ENCODE assay signal across 20 cellular contexts in genomic region chr11:4453118-4453517, GRCh38. TPM values are rescaled to one million over a fixed set of nuclear protein-coding genes. Genes with fewer than 3 reads are reported as not detected.
DNase-seq lines count a peak whose midpoint lies in the region; TF ChIP-seq lines count a peak whose summit lies in the region.
"Had no signal": no experiment of that assay in that cellular context is flagged by ENCODE, and none has a peak within 500 bp of the region (broad histone marks: within the 10 kb centered on the region; RNA-seq: fewer than 3 reads in every experiment).

No MANE protein-coding gene starts in this region.

- H2BK15ac ChIP-seq in H9 (ENCODE audit: low read depth, low read length) = no peak overlapping the region

- no peaks in the 10 kb centered on the region for H3K23me2 ChIP-seq in H9 (ENCODE audit: insufficient read length, low read depth, low read length, poor library complexity, severe bottlenecking)

- H3K56ac ChIP-seq in H9 (ENCODE audit: insufficient read length, low read depth, low read length) = no peak overlapping the region

- in situ Hi-C loops in SK-MEL-5 (cut with HindIII; ENCODE audit: low pct_unique_long_range_greater_than_20kb, low sequenced_read_pairs) = no loop called here

- H2BK120ac ChIP-seq in H9 (ENCODE audit: low read depth, low read length, poor library complexity, severe bottlenecking) = no peak overlapping the region

- H3K79me1 ChIP-seq in H9 (ENCODE audit: insufficient read depth, low read depth, low read length, poor library complexity, severe bottlenecking) = no peaks in the 10 kb centered on the region

- DNase-seq in HL-60 (ENCODE audit: low read depth in 1 of 2, low spot score in 1 of 2) = no peak
- DNase-seq in SK-MEL-5 (ENCODE audit: low read depth, low spot score) = peak; percentile 32
- DNase-seq in dermis blood vessel endothelial cell = no peak
- DNase-seq in NOMO-1 (lab: John Stamatoyannopoulos, UW; ENCODE audit: unreplicated experiment in 2 of 2) = no peak
- DNase-seq in H9 = no peak
- DNase-seq in hypothalamus (lab: John Stamatoyannopoulos, UW) = no peak
- DNase-seq: 8988T; ACHN; BE2C; C1 segment of cervical spinal cord; Caco-2; Calu3; CD4-positive, alpha-beta T cell; CD8-positive, alpha-beta T cell; DMS79 treated with DMSO at 0.1 percent for 48 hours; GF-D8 had no signal

- no peak overlapping the region for H2BK12ac ChIP-seq in H9 (ENCODE audit: insufficient read length, low read depth, low read length)

- no peak overlapping the region for H4K91ac ChIP-seq in H9 (ENCODE audit: insufficient read length, low read depth, low read length)

- H3K4ac ChIP-seq in H9 (ENCODE audit: low read depth, low read length) = no peak overlapping the region

- no peak overlapping the region for H2BK5ac ChIP-seq in H9 (ENCODE audit: insufficient read length, low read length)

- H3K27ac Mint-ChIP-seq in dendritic cell treated with granulocyte-macrophage colony-stimulating factor and Interleukin-4, amounts not matched to agents 40 ng/mL and 50 ng/mL, for 4 days = peak overlapping the region; percentile 43
- no peak overlapping the region for H3K27ac Mint-ChIP-seq in H9
- H3K27ac Mint-ChIP-seq: CD4-positive, alpha-beta T cell; CD8-positive, alpha-beta T cell had no signal

- peaks cover 24% of the 10 kb centered on the region for H3K9me3 Mint-ChIP-seq in dendritic cell treated with granulocyte-macrophage colony-stimulating factor and Interleukin-4, amounts not matched to agents 40 ng/mL and 50 ng/mL, for 4 days
- peaks cover 2 to 7% of the 10 kb centered on the region in 2 experiments; a peak in 3 of 5 replicates for H3K9me3 Mint-ChIP-seq in H9
- H3K9me3 Mint-ChIP-seq: CD4-positive, alpha-beta T cell had no signal

- no peak overlapping the region for H3K14ac ChIP-seq in H9 (ENCODE audit: insufficient read depth, low read length)

- H3K23ac ChIP-seq in H9 (ENCODE audit: insufficient read length, low read depth, low read length) = no peak overlapping the region

- no peak overlapping the region for H4K8ac ChIP-seq in H9 (replicated peaks; ENCODE audit: insufficient read length, low read depth, low read length)

- TF ChIP-seq CTCF in HL-60 (IDR thresholded peaks at IDR 0.05; ENCODE audit: insufficient read depth, low read length) (no peak), H9 (conservative IDR thresholded peaks at IDR 0.05) (no peak)

- WGBS in H9 (ENCODE audit: extremely low coverage, insufficient read length, low lambda C conversion rate) = no CpG with 5 or more reads among the region's 3 CpGs

- H2BK20ac ChIP-seq in H9 (ENCODE audit: low read depth, low read length, poor library complexity, severe bottlenecking) = no peak overlapping the region

- no peak overlapping the region for H3K4me2 ChIP-seq in H9 (ENCODE audit: insufficient read depth, insufficient read length, low read length)
- H3K4me2 ChIP-seq: BLaER1 had no signal

- H3K4me3 ChIP-seq in HL-60 (replicated peaks; ENCODE audit: insufficient read depth, low read length) = no peak overlapping the region
- H3K4me3 ChIP-seq: BLaER1 had no signal

- intact Hi-C loops in dendritic cell treated with granulocyte-macrophage colony-stimulating factor and Interleukin-4, amounts not matched to agents 40 ng/mL and 50 ng/mL, for 4 days (cut with micrococcal nuclease) = no loop called here

- no peak overlapping the region for H3K18ac ChIP-seq in H9 (ENCODE audit: insufficient read length, low read depth, low read length)

- peaks cover 57% of the 10 kb centered on the region for H3K4me1 Mint-ChIP-seq in dendritic cell treated with granulocyte-macrophage colony-stimulating factor and Interleukin-4, amounts not matched to agents 40 ng/mL and 50 ng/mL, for 4 days (ENCODE audit: low read depth)
- H3K4me1 Mint-ChIP-seq in H9 = no peaks in the 10 kb centered on the region

- no peak overlapping the region for H2AFZ ChIP-seq in H9 (ENCODE audit: low read length)

- peak overlapping the region; percentile 20; the same call in 1 of the 2 replicates for H3K27ac ChIP-seq in HL-60 (replicated peaks)
- no peak overlapping the region for H3K27ac ChIP-seq in H9 (ENCODE audit: insufficient read length, low read depth, low read length)
- H3K27ac ChIP-seq: BLaER1 had no signal

- no peak overlapping the region for H3K4me3 Mint-ChIP-seq in dendritic cell treated with granulocyte-macrophage colony-stimulating factor and Interleukin-4, amounts not matched to agents 40 ng/mL and 50 ng/mL, for 4 days
- no peak overlapping the region for H3K4me3 Mint-ChIP-seq in H9
- H3K4me3 Mint-ChIP-seq: CD4-positive, alpha-beta T cell; CD8-positive, alpha-beta T cell had no signal

- H3K27me3 ChIP-seq in HL-60 (ENCODE audit: insufficient read depth, poor library complexity, severe bottlenecking) (no peaks in the 10 kb centered on the region), H9 (ENCODE audit: insufficient read depth, low read length) (no peaks in the 10 kb centered on the region)
- H3K27me3 ChIP-seq: BE2C, BLaER1 had no signal

- no peaks in the 10 kb centered on the region for H3K9me3 ChIP-seq in H9 (ENCODE audit: control insufficient read depth, low read depth, low read length)
- H3K9me3 ChIP-seq: BE2C, Caco-2 had no signal

- no peaks in the 10 kb centered on the region for H3K4me1 ChIP-seq in H9 (ENCODE audit: insufficient read depth, low read length)
- H3K4me1 ChIP-seq: BE2C, Caco-2 had no signal

- H3K27me3 Mint-ChIP-seq in dendritic cell treated with granulocyte-macrophage colony-stimulating factor and Interleukin-4, amounts not matched to agents 40 ng/mL and 50 ng/mL, for 4 days = no peaks in the 10 kb centered on the region
- H3K27me3 Mint-ChIP-seq in H9 (ENCODE audit: low read depth) = no peaks in the 10 kb centered on the region

- H3K79me2 ChIP-seq in H9 (ENCODE audit: insufficient read depth, low read length) = no peaks in the 10 kb centered on the region

- no peak overlapping the region for H3K9ac ChIP-seq in H9 (ENCODE audit: extremely low read depth, insufficient read length, low read length)
- H3K9ac ChIP-seq: BLaER1 had no signal

- H3T11ph ChIP-seq in H9 (ENCODE audit: low read length) = no peak overlapping the region

- H4K5ac ChIP-seq in H9 (ENCODE audit: insufficient read length, low read depth, low read length) = no peak overlapping the region

- H4K20me1 ChIP-seq in H9 (ENCODE audit: control insufficient read depth, insufficient read depth, insufficient read length) = no peaks in the 10 kb centered on the region
- H4K20me1 ChIP-seq: BLaER1 had no signal

- peaks cover 10% of the 10 kb centered on the region for H3K36me3 Mint-ChIP-seq in dendritic cell treated with granulocyte-macrophage colony-stimulating factor and Interleukin-4, amounts not matched to agents 40 ng/mL and 50 ng/mL, for 4 days (ENCODE audit: low read depth)
- peaks cover 0 to 4% (median 0%) of the 10 kb centered on the region in 3 experiments; a peak in 2 of 7 replicates for H3K36me3 Mint-ChIP-seq in H9 (ENCODE audit: insufficient read depth in 1 of 3, low read depth in 3 of 3)
- H3K36me3 Mint-ChIP-seq: CD8-positive, alpha-beta T cell had no signal

- no peak overlapping the region for H2AK5ac ChIP-seq in H9 (ENCODE audit: insufficient read length, low read length)

RNA-seq across cellular contexts. Expression of gene OR52K2, which starts 4.0 kb away (rescaled TPM):
- total RNA-seq in SK-MEL-5 (2014; rRNA removed; shearing (Covaris generic)) = not detected in 2 replicates
- not detected in 2 replicates for polyA plus RNA-seq in SK-MEL-5 (2015; cell fraction: cytosol; rRNA removed)
- not detected in 2 replicates for polyA plus RNA-seq in SK-MEL-5 (2015; cell fraction: nucleus; rRNA removed)
- total RNA-seq in dermis blood vessel endothelial cell = not detected in 2 replicates
- not detected in 2 replicates for total RNA-seq in H9 (2021)
- total RNA-seq: A673; Caco-2; Calu3; CD4-positive, alpha-beta T cell; CD8-positive, alpha-beta T cell had no signal
- polyA plus RNA-seq: AG04450 had no signal

RNA-seq across cellular contexts. Expression of gene OR52K1, which starts 29.3 kb away (rescaled TPM):
- not detected in 2 replicates for total RNA-seq in SK-MEL-5 (2014; rRNA removed; shearing (Covaris generic))
- not detected in 2 replicates for polyA plus RNA-seq in SK-MEL-5 (2015; cell fraction: cytosol; rRNA removed)
- polyA plus RNA-seq in SK-MEL-5 (2015; cell fraction: nucleus; rRNA removed) = not detected in 2 replicates
- total RNA-seq in dermis blood vessel endothelial cell (not detected in 2 replicates), H9 (2021) (not detected in 2 replicates)
- total RNA-seq: A673; Caco-2; Calu3; CD4-positive, alpha-beta T cell; CD8-positive, alpha-beta T cell had no signal
- polyA plus RNA-seq: AG04450 had no signal

RNA-seq across cellular contexts. Expression of gene TRIM21, which starts 59.6 kb away (rescaled TPM):
- total RNA-seq in SK-MEL-5 (2014; rRNA removed; shearing (Covaris generic)) = 14.2 and 15.2 TPM in 2 replicates
- 12.8 and 14.1 TPM in 2 replicates for polyA plus RNA-seq in SK-MEL-5 (2015; cell fraction: cytosol; rRNA removed)
- polyA plus RNA-seq in SK-MEL-5 (2015; cell fraction: nucleus; rRNA removed) = 12.1 and 14.2 TPM in 2 replicates
- total RNA-seq in dermis blood vessel endothelial cell (34.9 and 44.2 TPM in 2 replicates), H9 (2021) (15.1 and 15.6 TPM in 2 replicates)
